ENCODE assay signal across 8 cellular contexts in the genomic region with DNA sequence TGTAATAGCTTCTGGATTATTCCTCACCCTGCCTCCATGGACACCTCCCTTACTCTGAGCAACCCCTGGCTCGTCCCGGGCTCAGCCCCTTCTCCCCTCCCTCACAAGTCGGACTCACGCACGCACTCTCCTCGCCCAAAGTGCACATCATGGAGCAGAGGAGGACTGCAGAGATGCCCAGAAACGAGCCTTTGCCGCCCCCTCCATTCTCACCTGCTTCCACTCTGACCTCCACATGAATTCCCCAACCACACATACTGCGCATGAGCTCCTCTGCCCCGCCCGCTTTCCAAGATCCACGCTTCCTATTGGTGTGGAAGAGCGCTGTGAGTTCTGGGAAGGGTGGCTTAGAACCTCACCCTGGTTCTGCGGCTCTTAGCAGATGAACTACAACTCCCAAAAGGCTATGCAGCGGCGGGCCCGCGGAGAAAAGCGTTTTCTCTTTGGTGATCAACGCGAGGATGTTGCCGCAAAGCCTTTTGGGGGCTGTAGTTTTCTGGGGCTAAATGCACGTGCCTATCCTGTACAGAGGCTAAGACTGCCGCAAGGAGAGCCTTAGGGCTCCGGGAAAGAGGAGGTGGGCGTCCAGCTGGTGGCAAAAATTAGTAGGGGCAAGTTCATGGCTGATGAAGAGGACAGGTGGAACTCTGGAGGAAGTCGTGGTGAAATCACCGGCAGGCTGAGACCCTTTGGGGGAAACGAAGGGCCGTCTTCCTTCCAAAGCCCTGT. TPM values are rescaled to one million over a fixed set of nuclear protein-coding genes. Genes with fewer than 3 reads are reported as not detected.
DNase-seq lines count a peak whose midpoint lies in the region; ATAC-seq and TF ChIP-seq lines count a peak whose summit lies in the region.

TSS of gene PHB1 (minus strand) at position 261 of the 729 bp plus-strand sequence. CDS start 1,618 bp downstream, outside the sequence.

- H3K9me3 ChIP-seq in SK-N-SH, result no peaks in the 10 kb centered on the region

- H3K27ac ChIP-seq in SK-N-SH (ENCODE audit: low read depth in 2 of 2, low read length in 1 of 2) (peak within 1 kb of the TSS in 1 of 2 experiments; percentile 48; a peak in 1 of 4 replicates), temporal lobe (ENCODE audit: low read depth, low read length) (no peak within 1 kb of the TSS)

- no peaks in the 10 kb centered on the region for H4K20me1 ChIP-seq in SK-N-SH (ENCODE audit: insufficient read depth)

- DNase-seq in GM04504 (ENCODE audit: low read depth), result peak; percentile 95
- DNase-seq in NCI-H1048 (lab: John Stamatoyannopoulos, UW), result peak; percentile 95
- peak; percentile 97 for DNase-seq in SK-N-SH
- DNase-seq in activated naive CD4-positive, alpha-beta T cell treated with anti-CD3 and anti-CD28 coated beads, Interleukin-2, amount 50 U/mL, for 16 hours, result peak; percentile 95
- DNase-seq in globus pallidus (ENCODE audit: low spot score), result peak; percentile 99
- peak; percentile 95 for DNase-seq in occipital lobe (lab: John Stamatoyannopoulos, UW)

- POLR2A ChIA-PET in SK-N-SH (lab: Yijun Ruan, JAX), result interaction anchor here (0.9 to 1.3 kb wide), 3 partner anchors 56 to 171 kb away, joined by 3 to 5 read pairs (median 3); no protein-coding TSS in a partner anchor

- H3K4me3 ChIP-seq in SK-N-SH (ENCODE audit: low read depth in 2 of 2, low read length in 1 of 2), result peak within 1 kb of the TSS; percentile 86 to 87

- peaks cover 10% of the 10 kb centered on the region for H3F3A ChIP-seq in SK-N-SH (replicated peaks; ENCODE audit: insufficient read depth)

- WGBS in SK-N-SH (ENCODE audit: low lambda C conversion rate), result 1% methylated on average over 29 of the region's 30 CpGs

- H3K79me2 ChIP-seq in SK-N-SH (ENCODE audit: insufficient read depth), result peaks cover 19% of the 10 kb centered on the region

- ATAC-seq in HG02571 (IDR thresholded peaks at IDR 0.05; ENCODE audit: unreplicated experiment), result peak; percentile 99

- TF ChIP-seq CTCF in SK-N-SH (IDR thresholded peaks at IDR 0.05), result no peak

- peaks cover 0 to 11% of the 10 kb centered on the region in 2 experiments; a peak in 2 of 4 replicates for H3K4me1 ChIP-seq in SK-N-SH (ENCODE audit: control insufficient read depth in 1 of 2, insufficient read depth in 2 of 2, low read depth in 1 of 2, low read length in 1 of 2)

- TF ChIP-seq EP300 in SK-N-SH (IDR thresholded peaks at IDR 0.05; ENCODE audit: borderline replicate concordance in 1 of 2, low read depth in 1 of 2, low read length in 1 of 2), result no peak

- H3K4me2 ChIP-seq in SK-N-SH, result peak within 1 kb of the TSS; percentile 80

- H3K27me3 ChIP-seq in SK-N-SH (ENCODE audit: insufficient read depth), result no peaks in the 10 kb centered on the region

- H3K9ac ChIP-seq in SK-N-SH, result peak within 1 kb of the TSS; percentile 71

- CTCF ChIA-PET in SK-N-SH (lab: Yijun Ruan, JAX), result interaction anchor here (0.8 to 24.3 kb wide), 13 partner anchors 10 to 583 kb away, joined by 3 to 496 read pairs (median 7); partner anchors contain the start of gene SLC35B1

- no peak for TF ChIP-seq RAD21 in SK-N-SH (IDR thresholded peaks at IDR 0.05; ENCODE audit: low read length)

- H3K36me3 ChIP-seq in SK-N-SH (replicated peaks in 1 of 2; ENCODE audit: control insufficient read depth in 1 of 2, insufficient read depth in 2 of 2, low read length in 1 of 2), result peaks cover 28 to 31% of the 10 kb centered on the region in 2 experiments

- H3K9me2 ChIP-seq in SK-N-SH, result no peaks in the 10 kb centered on the region

- H2AFZ ChIP-seq in SK-N-SH (ENCODE audit: low read depth), result peak within 1 kb of the TSS; percentile 86

TF ChIP-seq in SK-N-SH, 30 proteins besides CTCF, POLR2A, EP300 and RAD21 (continues in another document):
- TF ChIP-seq FOXJ3 (CRISPR knock-in tag; IDR thresholded peaks at IDR 0.05), result no peak
- peak; percentile 50; the same call in 1 of the 2 replicates for TF ChIP-seq TCF12 (IDR thresholded peaks at IDR 0.05)
- TF ChIP-seq TAF1 (IDR thresholded peaks at IDR 0.05; ENCODE audit: borderline replicate concordance, low read depth, low read length), result peak; percentile 43; the same call in 1 of the 2 replicates
- TF ChIP-seq RFX5 (IDR thresholded peaks at IDR 0.05; ENCODE audit: low read length), result no peak
- TF ChIP-seq, protein P1, sequence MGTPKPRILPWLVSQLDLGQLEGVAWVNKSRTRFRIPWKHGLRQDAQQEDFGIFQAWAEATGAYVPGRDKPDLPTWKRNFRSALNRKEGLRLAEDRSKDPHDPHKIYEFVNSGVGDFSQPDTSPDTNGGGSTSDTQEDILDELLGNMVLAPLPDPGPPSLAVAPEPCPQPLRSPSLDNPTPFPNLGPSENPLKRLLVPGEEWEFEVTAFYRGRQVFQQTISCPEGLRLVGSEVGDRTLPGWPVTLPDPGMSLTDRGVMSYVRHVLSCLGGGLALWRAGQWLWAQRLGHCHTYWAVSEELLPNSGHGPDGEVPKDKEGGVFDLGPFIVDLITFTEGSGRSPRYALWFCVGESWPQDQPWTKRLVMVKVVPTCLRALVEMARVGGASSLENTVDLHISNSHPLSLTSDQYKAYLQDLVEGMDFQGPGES (IDR thresholded peaks at IDR 0.05; ENCODE audit: low read depth, low read length), result peak; percentile 70
- TF ChIP-seq, protein P2, sequence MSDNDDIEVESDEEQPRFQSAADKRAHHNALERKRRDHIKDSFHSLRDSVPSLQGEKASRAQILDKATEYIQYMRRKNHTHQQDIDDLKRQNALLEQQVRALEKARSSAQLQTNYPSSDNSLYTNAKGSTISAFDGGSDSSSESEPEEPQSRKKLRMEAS (IDR thresholded peaks at IDR 0.05; ENCODE audit: low read depth), result peak; percentile 100
- TF ChIP-seq NRF1 (IDR thresholded peaks at IDR 0.05; ENCODE audit: low read depth, low read length), result peak; percentile 89
- no peak for TF ChIP-seq PBX3 (IDR thresholded peaks at IDR 0.05)
- no peak for TF ChIP-seq JUND (IDR thresholded peaks at IDR 0.05)
- TF ChIP-seq REST (IDR thresholded peaks at IDR 0.05; ENCODE audit: low read depth, low read length), result no peak
- TF ChIP-seq, protein P3, sequence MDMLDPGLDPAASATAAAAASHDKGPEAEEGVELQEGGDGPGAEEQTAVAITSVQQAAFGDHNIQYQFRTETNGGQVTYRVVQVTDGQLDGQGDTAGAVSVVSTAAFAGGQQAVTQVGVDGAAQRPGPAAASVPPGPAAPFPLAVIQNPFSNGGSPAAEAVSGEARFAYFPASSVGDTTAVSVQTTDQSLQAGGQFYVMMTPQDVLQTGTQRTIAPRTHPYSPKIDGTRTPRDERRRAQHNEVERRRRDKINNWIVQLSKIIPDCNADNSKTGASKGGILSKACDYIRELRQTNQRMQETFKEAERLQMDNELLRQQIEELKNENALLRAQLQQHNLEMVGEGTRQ (IDR thresholded peaks at IDR 0.05; ENCODE audit: borderline replicate concordance, low read depth, low read length), result no peak
- no peak for TF ChIP-seq RXRA (IDR thresholded peaks at IDR 0.05; ENCODE audit: borderline replicate concordance, low read depth)
- peak; percentile 97 for TF ChIP-seq POLR2AphosphoS5 (IDR thresholded peaks at IDR 0.05; ENCODE audit: low read depth, low read length)
- TF ChIP-seq FOXM1 (IDR thresholded peaks at IDR 0.05; ENCODE audit: low read depth), result no peak
- TF ChIP-seq FOSL2 (IDR thresholded peaks at IDR 0.05; ENCODE audit: borderline replicate concordance, low read depth), result no peak
- TF ChIP-seq MXI1 (IDR thresholded peaks at IDR 0.05; ENCODE audit: low read depth, low read length), result peak; percentile 100

RNA-seq across cellular contexts. Expression of gene PHB1, which starts in this region (rescaled TPM):
- polyA plus RNA-seq in SK-N-SH (2012; rRNA removed), result 379 and 477 TPM in 2 replicates
- polyA plus RNA-seq in SK-N-SH (2012; cell fraction: cytosol; rRNA removed), result 290 and 388 TPM in 2 replicates
- polyA plus RNA-seq in SK-N-SH (2012; cell fraction: nucleus; rRNA removed), result 173 and 230 TPM in 2 replicates
- total RNA-seq in occipital lobe (42.0 TPM), temporal lobe (36.4 TPM)
